Comparison of ENCODE assay signal across 27 cellular contexts in genomic region chr9:87422999-87423398, GRCh38.
DNase-seq lines count a peak whose midpoint lies in the region; ATAC-seq and TF ChIP-seq lines count a peak whose summit lies in the region.
"Had no signal": no experiment of that assay in that cellular context is flagged by ENCODE, and none has a peak within 500 bp of the region (broad histone marks: within the 10 kb centered on the region; RNA-seq: fewer than 3 reads in every experiment).

No MANE protein-coding gene starts in this region.

- ATAC-seq in WTC11, result no peak
- ATAC-seq in HG02938 (IDR thresholded peaks at IDR 0.05; ENCODE audit: unreplicated experiment), result no peak
- ATAC-seq: A549; activated T-cell treated with anti-CD3 and anti-CD28 coated beads, Interleukin-2, amount 50 U/mL, for 4 hours; T-helper 17 cell had no signal

- no peak overlapping the region for H3K4me3 ChIP-seq in fibroblast of villous mesenchyme (ENCODE audit: low read depth, low read length)
- H3K4me3 ChIP-seq: A549, colonic mucosa, Peyer's patch, SJSA1, skin epidermis had no signal

- peaks cover 47% of the 10 kb centered on the region for H3K9me3 Mint-ChIP-seq in WTC11
- H3K9me3 Mint-ChIP-seq in nephron progenitor cell, result peaks cover 30% of the 10 kb centered on the region
- H3K9me3 Mint-ChIP-seq: activated T-cell treated with anti-CD3 and anti-CD28 coated beads, Interleukin-2, amount 50 U/mL, for 4 hours had no signal

- H3K27me3 Mint-ChIP-seq in WTC11 (ENCODE audit: low read depth), result peaks cover 13% of the 10 kb centered on the region
- peaks cover 21% of the 10 kb centered on the region for H3K27me3 Mint-ChIP-seq in nephron progenitor cell (ENCODE audit: low read depth, poor library complexity)

- POLR2A ChIA-PET in WTC11 (lab: Charles Lee), result no interaction called here

- H3K4me3 Mint-ChIP-seq in WTC11 (no peak overlapping the region), nephron progenitor cell (no peak overlapping the region)
- H3K4me3 Mint-ChIP-seq: activated T-cell treated with anti-CD3 and anti-CD28 coated beads, Interleukin-2, amount 50 U/mL, for 4 hours; CD8-positive, alpha-beta memory T cell; endodermal cell; T-helper 17 cell had no signal

- DNase-seq in SIG-M5 treated with dmso at 0.1 percent for 504 hours (lab: John Stamatoyannopoulos, UW; ENCODE audit: unreplicated experiment) (peak; percentile 15), SIG-M5 (lab: John Stamatoyannopoulos, UW) (no peak), WTC11 (ENCODE audit: low spot score) (no peak), fibroblast of villous mesenchyme (ENCODE audit: low read depth) (no peak), nephron progenitor cell (no peak), NCI-H187 (lab: John Stamatoyannopoulos, UW) (no peak)
- DNase-seq in activated T-cell treated with anti-CD3 and anti-CD28 coated beads, Interleukin-2, amount 50 U/mL, for 48 hours, result no peak
- DNase-seq: activated CD4-positive, alpha-beta T cell treated with anti-CD3 and anti-CD28 coated beads for 48 hours; activated naive CD4-positive, alpha-beta T cell; activated T-cell treated with anti-CD3 and anti-CD28 coated beads, Interleukin-2, amount 50 U/mL, for 4 hours; CD8-positive, alpha-beta memory T cell; colonic mucosa; DND-41; endodermal cell; H7; kidney; mammary epithelial cell; NCI-H1105 treated with DMSO at 0.1 percent for 48 hours; NCI-H2029 treated with DMSO at 0.1 percent for 48 hours; nucleus accumbens; Peyer's patch; stimulated activated CD4-positive, alpha-beta T cell treated with anti-CD3 and anti-CD28 coated beads, Interleukin-1b, Interleukin-23, amount 100 ng/mL, for 48 hours; T-helper 17 cell had no signal

- H3K27ac Mint-ChIP-seq in WTC11 (peak overlapping the region; percentile 6; the same call in 1 of the 2 replicates), nephron progenitor cell (no peak overlapping the region)
- H3K27ac Mint-ChIP-seq: CD8-positive, alpha-beta memory T cell; endodermal cell; T-helper 17 cell had no signal

- TF ChIP-seq CTCF in WTC11 (IDR thresholded peaks at IDR 0.05) (no peak), fibroblast of villous mesenchyme (IDR thresholded peaks at IDR 0.05; ENCODE audit: insufficient read depth, low read depth, low read length) (peak; percentile 8), nephron progenitor cell (IDR thresholded peaks at IDR 0.05) (no peak)

- CTCF ChIA-PET in WTC11 (lab: Charles Lee), result no interaction called here

- H3K36me3 Mint-ChIP-seq in WTC11 (peaks cover 84% of the 10 kb centered on the region), nephron progenitor cell (ENCODE audit: low read depth) (no peaks in the 10 kb centered on the region)

- H3K4me1 Mint-ChIP-seq in WTC11 (peaks cover 40% of the 10 kb centered on the region), nephron progenitor cell (peaks cover 5% of the 10 kb centered on the region)
- H3K4me1 Mint-ChIP-seq: CD8-positive, alpha-beta memory T cell; T-helper 17 cell had no signal

TF ChIP-seq in WTC11, 78 proteins besides CTCF, POLR2A, EP300 and RAD21:
- no peak for TF ChIP-seq ZNF281 (CRISPR knock-in tag; IDR thresholded peaks at IDR 0.05)
- 0 out of 2 replicates have a peak, but pooled peaks have one; percentile 13 for TF ChIP-seq ZNF671 (CRISPR knock-in tag; IDR thresholded peaks at IDR 0.05)
